In the genomic region with DNA sequence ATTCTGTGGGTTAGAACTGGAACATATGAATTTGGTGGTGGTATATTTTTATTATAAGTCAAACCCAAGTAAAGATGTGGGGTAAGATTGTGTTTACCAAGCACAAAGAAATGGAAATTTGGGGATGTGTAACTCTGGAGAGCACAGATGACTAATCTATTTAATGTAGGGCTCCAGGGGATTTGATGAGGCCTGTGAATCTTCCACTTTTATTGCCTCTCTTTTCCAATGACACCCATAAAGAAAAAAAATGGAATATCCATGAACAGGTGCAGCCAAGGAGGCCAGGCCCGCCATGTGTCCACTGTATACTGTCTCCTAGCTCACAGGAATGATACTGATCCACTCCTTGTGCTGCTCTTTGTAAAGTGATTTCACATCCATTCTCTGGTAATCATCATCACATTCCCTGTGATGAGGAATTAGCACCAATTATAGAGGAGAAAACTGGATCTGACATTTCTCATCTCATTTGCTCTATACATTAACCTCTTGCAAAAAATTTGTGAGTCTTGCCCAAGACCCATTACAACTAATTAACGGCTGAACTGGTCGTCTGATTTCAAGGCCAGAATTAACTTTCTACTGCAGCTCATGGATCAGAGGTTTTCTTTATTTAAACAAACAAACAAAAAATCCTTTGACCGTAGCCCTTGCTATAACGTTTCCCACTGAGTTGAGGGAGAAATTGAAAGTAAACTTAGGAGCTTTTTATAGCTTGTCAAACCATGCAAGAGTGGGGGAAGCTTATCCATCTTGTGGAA, we compare ENCODE assay signal across 9 cellular contexts. TPM values are rescaled to one million over a fixed set of nuclear protein-coding genes. Genes with fewer than 3 reads are reported as not detected.
A peak's percentile ranks its signal among the peaks of the same experiment; 100 is the strongest.
DNase-seq lines count a peak whose midpoint lies in the region; ATAC-seq and TF ChIP-seq lines count a peak whose summit lies in the region.
"Had no signal": no experiment of that assay in that cellular context is flagged by ENCODE, and none has a peak within 500 bp of the region (broad histone marks: within the 10 kb centered on the region; RNA-seq: fewer than 3 reads in every experiment).

No MANE protein-coding gene starts in this region.

- H3K36me3 ChIP-seq in esophagus muscularis mucosa = no peaks in the 10 kb centered on the region

- DNase-seq in esophagus muscularis mucosa (ENCODE audit: extremely low spot score) (no peak), SW 1271 (lab: John Stamatoyannopoulos, UW) (no peak), islet precursor cell (no peak)
- DNase-seq in stimulated activated CD4-positive, alpha-beta T cell treated with anti-CD3 and anti-CD28 coated beads, Interleukin-2, amount 100 ng/mL, for 24 hours = no peak

- no peak for TF ChIP-seq CTCF in esophagus muscularis mucosa (IDR thresholded peaks at IDR 0.05)

- H3K27me3 ChIP-seq in esophagus muscularis mucosa = no peaks in the 10 kb centered on the region
- H3K27me3 ChIP-seq: hepatocyte had no signal

- peaks cover under 1 to 21% (median 13%) of the 10 kb centered on the region in 4 donors for H3K4me1 ChIP-seq in esophagus muscularis mucosa

- no peaks in the 10 kb centered on the region for H3K27me3 Mint-ChIP-seq in T-helper 1 cell treated with Interleukin-12 subunit alpha and Interleukin-12 subunit beta and Interleukin-4 antibody, amounts not matched to agents 30 μg/mL and 1 μg/mL, for 36 hours (ENCODE audit: low read depth)

- TF ChIP-seq POLR2A in GM18505 (IDR thresholded peaks at IDR 0.05; ENCODE audit: borderline replicate concordance, extremely low read depth, insufficient read depth, insufficient read length) (peak; percentile 26), esophagus muscularis mucosa (IDR thresholded peaks at IDR 0.05; ENCODE audit: low read depth) (no peak)

- intact Hi-C loops in esophagus muscularis mucosa (cut with DNase I) = loop anchor here (5.0 kb wide), 1 partner anchor 89 kb away; no protein-coding TSS in a partner anchor

- peak overlapping the region; percentile 96 for H3K27ac Mint-ChIP-seq in T-helper 1 cell treated with Interleukin-12 subunit alpha and Interleukin-12 subunit beta and Interleukin-4 antibody, amounts not matched to agents 30 μg/mL and 1 μg/mL, for 36 hours

- H3K9me3 Mint-ChIP-seq in T-helper 1 cell treated with Interleukin-12 subunit alpha and Interleukin-12 subunit beta and Interleukin-4 antibody, amounts not matched to agents 30 μg/mL and 1 μg/mL, for 36 hours = no peaks in the 10 kb centered on the region

- H3K4me1 Mint-ChIP-seq in T-helper 1 cell treated with Interleukin-12 subunit alpha and Interleukin-12 subunit beta and Interleukin-4 antibody, amounts not matched to agents 30 μg/mL and 1 μg/mL, for 36 hours (ENCODE audit: low read depth) = peaks cover 49% of the 10 kb centered on the region

- peak overlapping the region; percentile 38 to 49 (median 48) for H3K4me3 ChIP-seq in esophagus muscularis mucosa
- peak overlapping the region in 5 of 7 experiments; percentile 19 to 39 (median 31) for H3K4me3 ChIP-seq in skin epidermis
- H3K4me3 ChIP-seq: hepatocyte had no signal

- peaks cover 28% of the 10 kb centered on the region for H3K36me3 Mint-ChIP-seq in T-helper 1 cell treated with Interleukin-12 subunit alpha and Interleukin-12 subunit beta and Interleukin-4 antibody, amounts not matched to agents 30 μg/mL and 1 μg/mL, for 36 hours (ENCODE audit: low read depth)

- TF ChIP-seq EP300 in esophagus muscularis mucosa (IDR thresholded peaks at IDR 0.05) = no peak

- WGBS in esophagus muscularis mucosa = 51% methylated on average over 5 of the region's 5 CpGs

- H3K9me3 ChIP-seq in esophagus muscularis mucosa = no peaks in the 10 kb centered on the region

- peak overlapping the region; percentile 72 to 79 (median 77) for H3K27ac ChIP-seq in esophagus muscularis mucosa (replicated peaks in 1 of 4)
- H3K27ac ChIP-seq in skin epidermis = peak overlapping the region in 16 of 21 experiments; percentile 24 to 90 (median 82)
- H3K27ac ChIP-seq: hepatocyte had no signal

- peak overlapping the region; percentile 86 for H3K4me3 Mint-ChIP-seq in T-helper 1 cell treated with Interleukin-12 subunit alpha and Interleukin-12 subunit beta and Interleukin-4 antibody, amounts not matched to agents 30 μg/mL and 1 μg/mL, for 36 hours

- ATAC-seq in GM18505 (IDR thresholded peaks at IDR 0.05; ENCODE audit: unreplicated experiment) = no peak
- ATAC-seq in HG02885 (IDR thresholded peaks at IDR 0.05; ENCODE audit: poor library complexity, unreplicated experiment) = no peak

RNA-seq across cellular contexts. Expression of gene SRGN, which starts 3.0 kb away (rescaled TPM):
- total RNA-seq in esophagus muscularis mucosa = 100 to 1,000 TPM in 1 of 4 donors, 10 to 100 TPM in 3; 44.9 to 201 (median 82.3) TPM

RNA-seq across cellular contexts. Expression of gene VPS26A, which starts 33.1 kb away (rescaled TPM):
- 10 to 100 TPM; 31.8 to 47.3 (median 38.4) TPM for total RNA-seq in esophagus muscularis mucosa
